In the genomic region with DNA sequence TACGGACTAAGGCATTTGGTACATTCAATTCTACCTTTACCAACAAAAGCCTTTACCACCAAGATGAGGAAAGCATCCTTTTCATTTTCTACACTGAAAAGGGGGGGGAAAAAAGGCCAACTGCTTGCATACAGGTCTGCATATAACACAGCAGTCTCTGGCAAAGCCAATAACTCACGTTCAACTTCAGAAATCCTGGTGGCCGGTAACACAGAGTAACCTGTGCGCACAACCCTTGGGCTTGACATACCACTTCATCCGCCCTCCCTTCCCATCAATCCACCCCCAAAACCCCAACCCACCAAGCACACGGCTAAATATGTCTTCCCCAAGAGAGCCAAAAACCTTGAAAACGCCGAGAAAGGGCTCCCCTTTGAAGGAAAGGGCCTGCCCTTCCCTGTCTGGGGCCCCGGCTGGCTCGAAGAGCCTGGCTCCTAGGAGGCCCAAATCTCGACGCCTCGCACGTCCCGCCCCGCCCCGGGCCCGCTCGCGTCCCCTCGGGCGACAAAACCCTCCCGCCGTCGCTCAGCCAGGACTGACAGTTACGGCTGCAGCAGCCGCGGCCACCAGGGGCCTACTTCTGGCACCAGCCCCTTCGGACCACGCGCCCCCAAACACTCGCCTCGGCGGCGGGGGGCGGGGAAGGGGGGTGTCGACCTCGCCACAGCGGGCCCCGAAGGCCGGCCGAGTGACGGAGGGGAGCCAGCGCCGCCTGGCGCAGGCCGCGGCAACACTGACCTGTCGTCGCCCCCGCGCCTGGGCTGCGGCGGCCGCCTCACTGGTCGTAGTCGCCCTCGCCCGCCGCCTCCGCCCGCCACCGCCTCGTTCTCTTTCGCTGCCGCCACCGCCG, we compare ENCODE assay signal across 8 cellular contexts. TPM values are rescaled to one million over a fixed set of nuclear protein-coding genes. Genes with fewer than 3 reads are reported as not detected.
DNase-seq lines count a peak whose midpoint lies in the region; ATAC-seq and TF ChIP-seq lines count a peak whose summit lies in the region.

No MANE protein-coding gene starts in this region.

- H3K4me3 Mint-ChIP-seq in glutamatergic neuron (ENCODE audit: unreplicated experiment) (peak overlapping the region; percentile 96), type B pancreatic cell (peak overlapping the region; percentile 98)

- no peak for TF ChIP-seq POLR2A in ovary (IDR thresholded peaks at IDR 0.05)

- peak; percentile 58 for ATAC-seq in GM19324 (IDR thresholded peaks at IDR 0.05; ENCODE audit: low FRiP score, unreplicated experiment)
- ATAC-seq in HG03442 (IDR thresholded peaks at IDR 0.05; ENCODE audit: unreplicated experiment), result peak; percentile 41
- peak; percentile 34 for ATAC-seq in RWPE2 (ENCODE audit: low read depth)

- DNase-seq in C1 segment of cervical spinal cord (lab: John Stamatoyannopoulos, UW) (peak in 12 of 14 donors; percentile 8 to 74 (median 50)), RWPE2 (ENCODE audit: low spot score) (peak; percentile 71), glutamatergic neuron (peak; percentile 85), ovary (peak; percentile 41 to 75 (median 70)), type B pancreatic cell (ENCODE audit: extremely low spot score, unreplicated experiment) (peak; percentile 78)
- DNase-seq in activated naive CD4-positive, alpha-beta T cell treated with anti-CD3 and anti-CD28 coated beads, Interleukin-2, amount 50 U/mL, for 16 hours, result peak; percentile 58

- H3K4me1 ChIP-seq in RWPE2 (ENCODE audit: insufficient read depth, poor library complexity, severe bottlenecking) (peaks cover 22% of the 10 kb centered on the region), ovary (ENCODE audit: insufficient read depth) (peaks cover 3% of the 10 kb centered on the region)

- H3K9me3 Mint-ChIP-seq in glutamatergic neuron (ENCODE audit: unreplicated experiment) (peaks cover 7% of the 10 kb centered on the region), type B pancreatic cell (no peaks in the 10 kb centered on the region)

- peaks cover 12% of the 10 kb centered on the region for H3K4me1 Mint-ChIP-seq in glutamatergic neuron (ENCODE audit: low read depth, unreplicated experiment)
- peaks cover 14% of the 10 kb centered on the region for H3K4me1 Mint-ChIP-seq in type B pancreatic cell (ENCODE audit: unreplicated experiment)

- H3K4me3 ChIP-seq in RWPE2 (ENCODE audit: severe bottlenecking) (peak overlapping the region; percentile 91), ovary (peak overlapping the region; percentile 99)

- H3K36me3 Mint-ChIP-seq in glutamatergic neuron (ENCODE audit: unreplicated experiment) (no peaks in the 10 kb centered on the region), type B pancreatic cell (peaks cover 3% of the 10 kb centered on the region)

- intact Hi-C loops in ovary (cut with DNase I), result no loop called here

- H3K9me3 ChIP-seq in RWPE2 (ENCODE audit: severe bottlenecking), result no peaks in the 10 kb centered on the region
- no peaks in the 10 kb centered on the region for H3K9me3 ChIP-seq in ovary

- TF ChIP-seq EP300 in ovary (IDR thresholded peaks at IDR 0.05), result no peak

- H3K27me3 ChIP-seq in RWPE2 (ENCODE audit: insufficient read depth, poor library complexity, severe bottlenecking), result no peaks in the 10 kb centered on the region
- no peaks in the 10 kb centered on the region for H3K27me3 ChIP-seq in ovary

- TF ChIP-seq CTCF in RWPE2 (IDR thresholded peaks at IDR 0.05; ENCODE audit: poor library complexity, severe bottlenecking) (peak; percentile 76), glutamatergic neuron (IDR thresholded peaks at IDR 0.05; ENCODE audit: partially characterized antibody, unreplicated experiment) (peak; percentile 68), ovary (IDR thresholded peaks at IDR 0.05) (peak in 2 of 3 donors; percentile 10 to 16), type B pancreatic cell (conservative IDR thresholded peaks at IDR 0.05) (peak; percentile 65)

- 0% methylated on average over 58 to 68 of the region's 68 CpGs for WGBS in ovary, 3 donors

- no peaks in the 10 kb centered on the region for H3K27me3 Mint-ChIP-seq in glutamatergic neuron (ENCODE audit: unreplicated experiment)
- H3K27me3 Mint-ChIP-seq in type B pancreatic cell, result no peaks in the 10 kb centered on the region

- H3K36me3 ChIP-seq in RWPE2 (ENCODE audit: low read depth), result peaks cover 20% of the 10 kb centered on the region
- no peaks in the 10 kb centered on the region for H3K36me3 ChIP-seq in ovary

- H3K27ac Mint-ChIP-seq in glutamatergic neuron (ENCODE audit: unreplicated experiment) (peak overlapping the region; percentile 94), type B pancreatic cell (peak overlapping the region; percentile 95)

- H3K27ac ChIP-seq in RWPE2 (ENCODE audit: poor library complexity, severe bottlenecking), result peak overlapping the region; percentile 67
- H3K27ac ChIP-seq in ovary, result peak overlapping the region; percentile 88 to 93

RNA-seq across cellular contexts. Expression of a gene that starts 0.8 kb away (rescaled TPM):
- 152 TPM for total RNA-seq in glutamatergic neuron (ENCODE audit: unreplicated experiment)
- 100 to 1,000 TPM in 3 of 7 donors, 10 to 100 TPM in 4; 67.0 to 130 (median 99.3) TPM for total RNA-seq in ovary
- polyA plus RNA-seq in ovary, result 10 to 100 TPM; 27.0 to 52.0 TPM
- 89.0 and 91.3 TPM in 2 replicates for total RNA-seq in type B pancreatic cell (ENCODE audit: low replicate concordance)

Comparison
In these comparisons a context has a peak if more than half of its experiments do, and no peak if none do; other contexts are left out.
1. Peak in every context shown above with its lines: DNase-seq, ATAC-seq, H3K4me3 ChIP-seq and H3K27ac ChIP-seq.
2. CTCF ChIP-seq: peak in every context shown above with its lines; median percentile 76 in RWPE2; 68 in glutamatergic neuron; 65 in type B pancreatic cell; 13 in ovary.